In genomic region chr19:17541184-17541759, GRCh38 we compare ENCODE assay signal across 1 cellular context.
A peak's percentile ranks its signal among the peaks of the same experiment; 100 is the strongest.
TF ChIP-seq lines count a peak whose summit lies in the region.

No MANE protein-coding gene starts in this region.

TF ChIP-seq in Ishikawa, 13 proteins besides CTCF, POLR2A, EP300 and RAD21 (continued from another document):
- TF ChIP-seq REST (IDR thresholded peaks at IDR 0.05; ENCODE audit: low read depth): peak; percentile 23; the same call in 1 of the 2 replicates
- no peak for TF ChIP-seq MAX (IDR thresholded peaks at IDR 0.05)
